In genomic region chr7:69586315-69586714, GRCh38 we compare ENCODE assay signal across 11 cellular contexts.
"Had no signal": no experiment of that assay in that cellular context is flagged by ENCODE, and none has a peak within 500 bp of the region (broad histone marks: within the 10 kb centered on the region; RNA-seq: fewer than 3 reads in every experiment).

No MANE protein-coding gene starts in this region.

- H3K27ac ChIP-seq: GM23248 had no signal

- H3K9ac ChIP-seq: GM23248 had no signal

- H2AFZ ChIP-seq: GM23248, GM23338 had no signal

- H3K27ac Mint-ChIP-seq: GM23338, H9, HFFc6 had no signal

- H3K4me3 ChIP-seq: GM23248, GM23338, HAP-1 had no signal

- H3K4me1 ChIP-seq: HAP-1 had no signal

- H3K4me2 ChIP-seq: GM23338 had no signal

- H3K4me3 Mint-ChIP-seq: GM23338, H9, HFFc6 had no signal

- ATAC-seq: GM23338, HCT116 had no signal

- H3K36me3 ChIP-seq: HAP-1 had no signal

- FAIRE-seq: H1, H54 had no signal

- DNase-seq: GM23248, GOT3, H7, H9, HCEC 1CT, HFFc6 had no signal

- H3K9me3 ChIP-seq: HAP-1 had no signal
